Comparison of ENCODE assay signal across 8 cellular contexts in the genomic region with DNA sequence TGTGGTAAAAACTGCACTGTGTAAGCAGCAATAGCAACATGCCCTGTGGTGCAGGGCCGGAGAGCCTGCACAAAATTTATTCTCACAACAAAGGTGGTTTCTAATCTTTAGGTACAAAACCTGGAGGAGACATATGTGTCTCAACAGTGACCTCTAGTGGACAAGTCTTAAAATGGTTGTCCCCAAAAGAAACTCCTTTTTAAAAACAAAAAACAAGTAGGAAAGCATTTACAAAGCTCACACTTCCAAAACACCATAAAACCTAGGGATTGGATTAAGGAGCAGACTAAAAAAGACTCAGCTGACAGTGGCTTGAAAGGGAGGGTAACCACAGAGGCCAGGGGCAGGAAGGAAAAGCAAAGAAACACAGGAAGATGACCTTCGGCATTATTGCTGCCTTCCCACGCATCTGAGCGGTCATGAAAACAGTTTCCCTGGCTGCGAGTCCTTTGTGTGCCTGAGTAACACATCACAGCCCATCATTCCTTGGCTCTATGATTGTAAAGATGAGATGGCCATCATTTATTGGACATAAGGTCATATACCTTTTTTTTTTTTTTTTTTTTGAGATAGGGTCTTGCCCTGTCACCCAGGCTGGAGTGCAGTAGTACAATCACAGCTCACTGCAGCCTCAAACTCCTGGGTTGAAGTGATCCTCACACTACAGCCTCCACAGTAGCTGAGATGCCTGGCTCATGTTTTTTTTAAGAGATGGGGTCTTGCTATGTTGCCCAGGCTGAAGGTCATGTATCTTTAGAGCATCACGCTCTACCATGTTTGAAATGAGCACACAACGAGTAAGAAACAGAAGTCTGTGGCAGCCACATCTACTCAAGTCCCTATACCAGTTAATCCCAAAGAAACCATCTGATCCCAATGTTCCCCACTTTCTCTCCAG. TPM values are rescaled to one million over a fixed set of nuclear protein-coding genes. Genes with fewer than 3 reads are reported as not detected.
A peak's percentile ranks its signal among the peaks of the same experiment; 100 is the strongest.
DNase-seq lines count a peak whose midpoint lies in the region; ATAC-seq, FAIRE-seq and TF ChIP-seq lines count a peak whose summit lies in the region.

No MANE protein-coding gene starts in this region.

- peaks cover 22% of the 10 kb centered on the region for H3K4me1 ChIP-seq in endothelial cell of umbilical vein (ENCODE audit: control insufficient read depth, extremely low read depth, insufficient read depth, low read length)

- dilution Hi-C loops in endothelial cell of umbilical vein (cut with MboI; ENCODE audit: extremely low pct_ligation_motif_present, low sequenced_read_pairs) = no loop called here

- H3K79me2 ChIP-seq in endothelial cell of umbilical vein (ENCODE audit: control insufficient read depth, insufficient read depth, low read length) = peaks cover 4% of the 10 kb centered on the region

- peak overlapping the region; percentile 80 for H3K9ac ChIP-seq in endothelial cell of umbilical vein (replicated peaks; ENCODE audit: extremely low read depth, insufficient read depth, low read length)

- no TSS peak for BruUV-seq in endothelial cell of umbilical vein (replicated peaks; lab: Mats Ljungman, UMichigan)

- no peak for ATAC-seq in HG02981 (IDR thresholded peaks at IDR 0.05; ENCODE audit: unreplicated experiment)

- H3K4me3 ChIP-seq in LNCaP clone FGC (ENCODE audit: low read depth, low read length) (no peak overlapping the region), endothelial cell of umbilical vein (replicated peaks in 1 of 3; ENCODE audit: insufficient read depth in 1 of 3, low read depth in 1 of 3, low read length in 3 of 3) (peak overlapping the region in 1 of 3 experiments; percentile 38)

- H4K20me1 ChIP-seq in endothelial cell of umbilical vein (replicated peaks; ENCODE audit: control insufficient read depth, extremely low read depth, insufficient read depth, low read length) = no peaks in the 10 kb centered on the region

- POLR2A ChIA-PET in endothelial cell of umbilical vein (lab: Charles Lee) = interaction anchor here (1.0 kb wide), 1 partner anchor 40 kb away, joined by 3 read pairs; a partner anchor contains a TSS

- peak; percentile 56 for TF ChIP-seq CTCF in LNCaP clone FGC (IDR thresholded peaks at IDR 0.05; ENCODE audit: control insufficient read depth, extremely low read depth, insufficient read depth)
- TF ChIP-seq CTCF in endothelial cell of umbilical vein (IDR thresholded peaks at IDR 0.05; ENCODE audit: extremely low read depth in 1 of 2, insufficient read depth in 1 of 2, low read depth in 1 of 2, low read length in 2 of 2) = peak; percentile 43 to 58

- FAIRE-seq in endothelial cell of umbilical vein (lab: Jason Lieb, UNC) = peak; percentile 96

- in situ Hi-C loops in SK-MEL-5 (cut with HindIII; ENCODE audit: low pct_unique_long_range_greater_than_20kb, low sequenced_read_pairs) = no loop called here

- DNase-seq in COLO668 (lab: John Stamatoyannopoulos, UW; ENCODE audit: unreplicated experiment) (peak; percentile 2), GM19238 (ENCODE audit: insufficient read length, low spot score) (peak; percentile 32), LNCaP clone FGC (ENCODE audit: low read depth) (peak; percentile 39), SK-MEL-5 (ENCODE audit: low read depth, low spot score) (peak; percentile 58), endothelial cell of umbilical vein (ENCODE audit: low read depth, low spot score) (peak; percentile 97), myocyte (ENCODE audit: low read depth) (peak; percentile 52), GF-D8 (lab: John Stamatoyannopoulos, UW) (no peak)

- no peaks in the 10 kb centered on the region for H3K9me3 ChIP-seq in endothelial cell of umbilical vein (replicated peaks; ENCODE audit: control insufficient read depth, insufficient read depth, low read length)

- no peak overlapping the region for H2AFZ ChIP-seq in endothelial cell of umbilical vein (ENCODE audit: low read depth, low read length)

- intact Hi-C loops in endothelial cell of umbilical vein (cut with micrococcal nuclease) = loop anchor here (1.0 to 10.0 kb wide), 9 partner anchors 32 to 898 kb away; a partner anchor contains a TSS

- no peaks in the 10 kb centered on the region for H3K36me3 ChIP-seq in endothelial cell of umbilical vein (ENCODE audit: control insufficient read depth in 2 of 2, extremely low read depth in 1 of 2, insufficient read depth in 2 of 2, low read length in 2 of 2)

- H3K27me3 ChIP-seq in endothelial cell of umbilical vein (ENCODE audit: control insufficient read depth in 2 of 2, insufficient read depth in 2 of 2, low read length in 2 of 2) = no peaks in the 10 kb centered on the region

- H3K9me1 ChIP-seq in endothelial cell of umbilical vein (replicated peaks; ENCODE audit: control insufficient read depth, extremely low read depth, insufficient read depth, low read length) = no peaks in the 10 kb centered on the region

- H3K27ac ChIP-seq in endothelial cell of umbilical vein (ENCODE audit: insufficient read depth, low read depth, low read length) = peak overlapping the region; percentile 75

- H3K4me2 ChIP-seq in endothelial cell of umbilical vein (ENCODE audit: insufficient read depth, low read length) = peak overlapping the region; percentile 75

- no peak for TF ChIP-seq POLR2A in endothelial cell of umbilical vein (IDR thresholded peaks at IDR 0.05; ENCODE audit: low read depth, low read length)

- CTCF ChIA-PET in endothelial cell of umbilical vein (lab: Charles Lee) = interaction anchor here (0.6 to 2.7 kb wide), 49 partner anchors 9 to 1206 kb away, joined by 3 to 60 read pairs (median 4); a partner anchor contains a TSS

TF ChIP-seq in endothelial cell of umbilical vein, 7 proteins besides CTCF, POLR2A, EP300 and RAD21:
- no peak for TF ChIP-seq MYC (IDR thresholded peaks at IDR 0.05; ENCODE audit: low read depth, low read length)
- peak; percentile 33 for TF ChIP-seq FOS (IDR thresholded peaks at IDR 0.05; ENCODE audit: borderline replicate concordance, insufficient read depth, low read length)
- TF ChIP-seq, protein P1, sequence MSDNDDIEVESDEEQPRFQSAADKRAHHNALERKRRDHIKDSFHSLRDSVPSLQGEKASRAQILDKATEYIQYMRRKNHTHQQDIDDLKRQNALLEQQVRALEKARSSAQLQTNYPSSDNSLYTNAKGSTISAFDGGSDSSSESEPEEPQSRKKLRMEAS (IDR thresholded peaks at IDR 0.05; ENCODE audit: insufficient read depth, insufficient read length) = no peak
- peak; percentile 84 for TF ChIP-seq POLR2AphosphoS5 (IDR thresholded peaks at IDR 0.05; ENCODE audit: insufficient read depth, low read depth, low read length)
- TF ChIP-seq GATA2 (IDR thresholded peaks at IDR 0.05; ENCODE audit: insufficient read depth, insufficient read length, low read depth, low read length) = peak; percentile 52
- TF ChIP-seq EZH2 (IDR thresholded peaks at IDR 0.05; ENCODE audit: borderline replicate concordance, low read depth, low read length, severe bottlenecking) = no peak
- TF ChIP-seq JUN (IDR thresholded peaks at IDR 0.05; ENCODE audit: borderline replicate concordance, insufficient read depth, insufficient read length, low read depth) = peak; percentile 48

RNA-seq across cellular contexts. Expression of a gene that starts 39.5 kb away (rescaled TPM):
- total RNA-seq in SK-MEL-5 (2014; rRNA removed; shearing (Covaris generic)) = 42.3 and 50.1 TPM in 2 replicates
- polyA plus RNA-seq in SK-MEL-5 (2015; cell fraction: cytosol; rRNA removed) = 38.4 and 45.0 TPM in 2 replicates
- polyA plus RNA-seq in SK-MEL-5 (2015; cell fraction: nucleus; rRNA removed) = 14.5 and 19.3 TPM in 2 replicates
- 91.9 and 104 TPM in 2 replicates for total RNA-seq in endothelial cell of umbilical vein
- 80.2 and 81.2 TPM in 2 replicates for polyA plus RNA-seq in endothelial cell of umbilical vein
- 116 TPM in 2 replicates for polyA plus RNA-seq in endothelial cell of umbilical vein (2011; cell fraction: cytosol; rRNA removed)
- 59.3 and 66.6 TPM in 2 replicates for polyA plus RNA-seq in endothelial cell of umbilical vein (2011; cell fraction: nucleus; rRNA removed)
- 84.9 and 89.2 TPM in 2 replicates for polyA plus RNA-seq in endothelial cell of umbilical vein (2012)
- 86.3 and 111 TPM in 2 replicates for polyA minus RNA-seq in endothelial cell of umbilical vein
- polyA minus RNA-seq in endothelial cell of umbilical vein (2011; cell fraction: cytosol; rRNA and poly(A)+ RNA removed) = 15.0 TPM
- 40.1 and 60.3 TPM in 2 replicates for polyA minus RNA-seq in endothelial cell of umbilical vein (2011; cell fraction: nucleus; rRNA and poly(A)+ RNA removed)
- total RNA-seq in myocyte = 57.1 and 63.4 TPM in 2 replicates
- 87.1 TPM for polyA plus RNA-seq in myocyte (2012)
